Comparison of ENCODE assay signal across 8 cellular contexts in the genomic region with DNA sequence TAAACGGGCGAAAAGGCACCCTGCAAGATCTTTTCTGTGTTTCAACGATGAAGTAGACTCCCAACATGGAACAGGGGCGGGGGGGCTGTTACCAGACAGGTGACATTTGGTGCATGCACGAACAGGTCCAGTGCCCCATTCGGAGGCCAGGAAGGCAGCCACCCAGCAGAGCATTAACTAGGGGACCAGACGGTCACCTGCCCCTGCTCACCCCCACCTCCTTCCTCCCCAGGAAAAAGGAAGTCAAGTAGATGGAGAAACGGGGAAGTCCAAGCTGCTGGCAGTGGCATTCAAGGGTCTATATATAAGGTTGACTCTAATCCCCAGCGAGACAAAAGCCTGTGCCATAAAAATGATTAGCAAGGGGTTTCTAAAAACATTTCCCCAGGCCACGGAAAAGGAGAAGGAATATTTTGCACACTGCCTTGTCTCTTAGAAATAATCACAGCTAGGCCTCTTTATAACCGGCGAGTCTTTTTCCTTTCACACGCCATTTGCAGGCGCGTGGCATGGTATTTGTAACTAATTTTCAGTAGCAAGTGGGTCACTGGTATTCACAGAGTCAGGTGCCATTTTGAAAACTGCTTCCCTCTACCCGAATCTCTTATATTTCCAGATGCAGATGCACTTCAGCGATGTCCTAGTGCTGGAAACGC. TPM values are rescaled to one million over a fixed set of nuclear protein-coding genes. Genes with fewer than 3 reads are reported as not detected.
DNase-seq lines count a peak whose midpoint lies in the region; ATAC-seq, FAIRE-seq and TF ChIP-seq lines count a peak whose summit lies in the region.

No MANE protein-coding gene starts in this region.

- H2AFZ ChIP-seq in OCI-LY7 (ENCODE audit: low read length) = peak overlapping the region; percentile 55; the same call in 1 of the 2 replicates

- no peaks in the 10 kb centered on the region for H3K9me3 ChIP-seq in OCI-LY7 (ENCODE audit: low read length)
- no peaks in the 10 kb centered on the region for H3K9me3 ChIP-seq in body of pancreas
- H3K9me3 ChIP-seq in muscle layer of duodenum (ENCODE audit: control insufficient read depth in 1 of 2, low read length in 2 of 2) = no peaks in the 10 kb centered on the region

- FAIRE-seq in GM12891 (lab: Jason Lieb, UNC) = peak; percentile 84

- intact Hi-C loops in OCI-LY7 (cut with micrococcal nuclease; ENCODE audit: unreplicated experiment) (loop anchor here (1.0 to 5.0 kb wide), 3 partner anchors 17 to 759 kb away; partner anchors contain the start of genes OFD1 and TRAPPC2), body of pancreas (cut with DNase I) (no loop called here)

- peaks cover 37% of the 10 kb centered on the region for H3K79me2 ChIP-seq in OCI-LY7 (ENCODE audit: insufficient read depth, low read depth, low read length)

- CTCF ChIA-PET in OCI-LY7 (lab: Charles Lee; ENCODE audit: unreplicated experiment) = no interaction called here

- H3K27ac ChIP-seq in OCI-LY7 (ENCODE audit: low read depth, low read length, poor library complexity, severe bottlenecking) = peak overlapping the region; percentile 90
- H3K27ac ChIP-seq in body of pancreas = peak overlapping the region; percentile 88 to 97 (median 93)
- peak overlapping the region; percentile 97 for H3K27ac ChIP-seq in muscle layer of duodenum (ENCODE audit: low read length)

- DNase-seq in GM12891 (ENCODE audit: insufficient read length, low spot score) (no peak), OCI-LY7 (ENCODE audit: low spot score) (peak; percentile 63), body of pancreas (peak in 2 of 4 donors; percentile 31 to 34), NCI-H1417 treated with DMSO at 0.1 percent for 48 hours (lab: John Stamatoyannopoulos, UW) (no peak)

- H3K36me3 ChIP-seq in OCI-LY7 (ENCODE audit: insufficient read depth, low read length) (peaks cover 29% of the 10 kb centered on the region), body of pancreas (replicated peaks in 1 of 2; ENCODE audit: insufficient read depth in 1 of 2, low read depth in 2 of 2) (no peaks in the 10 kb centered on the region), muscle layer of duodenum (ENCODE audit: control insufficient read depth in 1 of 2, insufficient read depth in 2 of 2, low read length in 2 of 2) (no peaks in the 10 kb centered on the region)

- H3K27me3 ChIP-seq in body of pancreas (no peaks in the 10 kb centered on the region), muscle layer of duodenum (ENCODE audit: low read depth, low read length) (no peaks in the 10 kb centered on the region)

- TF ChIP-seq POLR2A in GM12891 (IDR thresholded peaks at IDR 0.05; ENCODE audit: low read depth, low read length) (peak; percentile 45; the same call in 1 of the 2 replicates), body of pancreas (IDR thresholded peaks at IDR 0.05) (peak in 1 of 3 donors; percentile 18)

- no TSS peak for BruUV-seq in OCI-LY7 (replicated peaks; lab: Mats Ljungman, UMichigan)

- H3K4me3 ChIP-seq in OCI-LY7 (ENCODE audit: low read depth, low read length, poor library complexity, severe bottlenecking) (peak overlapping the region; percentile 99), body of pancreas (no peak overlapping the region), muscle layer of duodenum (ENCODE audit: low read depth in 1 of 2, low read length in 2 of 2) (peak overlapping the region; percentile 81 to 89)

- WGBS in body of pancreas, 2 donors = 46 to 68% methylated on average over 14 to 17 of the region's 18 CpGs

- no peaks in the 10 kb centered on the region for H4K20me1 ChIP-seq in OCI-LY7 (ENCODE audit: insufficient read depth, low read length)

- TF ChIP-seq CTCF in OCI-LY7 (conservative IDR thresholded peaks at IDR 0.05; ENCODE audit: low read length) (no peak), body of pancreas (IDR thresholded peaks at IDR 0.05) (no peak)

- ATAC-seq in body of pancreas (no peak), GM21360 (IDR thresholded peaks at IDR 0.05; ENCODE audit: unreplicated experiment) (no peak), HG03159 (IDR thresholded peaks at IDR 0.05; ENCODE audit: unreplicated experiment) (no peak), GM18909 (IDR thresholded peaks at IDR 0.05; ENCODE audit: poor library complexity, unreplicated experiment) (no peak)

- POLR2A ChIA-PET in OCI-LY7 (lab: Charles Lee) = interaction anchor here (0.8 to 9.9 kb wide), 11 partner anchors 16 to 113 kb away, joined by 3 to 148 read pairs (median 8); no protein-coding TSS in a partner anchor

- H3K9me2 ChIP-seq in OCI-LY7 (ENCODE audit: insufficient read depth, low read length) = no peaks in the 10 kb centered on the region

- peak overlapping the region; percentile 93 for H3K4me2 ChIP-seq in OCI-LY7 (ENCODE audit: low read length)

- H3K4me1 ChIP-seq in OCI-LY7 (ENCODE audit: insufficient read depth, low read length, poor library complexity, severe bottlenecking) (peaks cover 58% of the 10 kb centered on the region), body of pancreas (peaks cover 30% of the 10 kb centered on the region), muscle layer of duodenum (ENCODE audit: control insufficient read depth in 1 of 2, insufficient read depth in 2 of 2, low read length in 2 of 2) (peaks cover 4 to 5% of the 10 kb centered on the region in 2 donors)

TF ChIP-seq in GM12891, 5 proteins besides CTCF, POLR2A, EP300 and RAD21:
- TF ChIP-seq SPI1 (IDR thresholded peaks at IDR 0.05; ENCODE audit: low read depth, low read length) (peak; percentile 55), POLR2AphosphoS5 (IDR thresholded peaks at IDR 0.05; ENCODE audit: low read depth, low read length) (no peak)

RNA-seq across cellular contexts. Expression of gene TMSB4X, which starts 1.2 kb away (rescaled TPM):
- polyA plus RNA-seq in GM12891 (2012; ENCODE audit: low read depth, missing spikeins) = 22,419 TPM
- 1,355 and 1,476 TPM in 2 replicates for total RNA-seq in OCI-LY7 (2014; rRNA removed; shearing (Covaris generic))
- total RNA-seq in OCI-LY7 (2022) (1,524 and 1,540 TPM in 2 replicates), body of pancreas (1,000 to 10,000 TPM; 1,104 to 1,472 TPM)

Comparison
In these comparisons a context has a peak if more than half of its experiments do, and no peak if none do; other contexts are left out.
1. H3K4me3 ChIP-seq: peak in OCI-LY7 (single experiment) and muscle layer of duodenum (2 of 2); none in body of pancreas (0 of 2).
2. Peak in every context shown above with its lines, with median percentiles within 50 percentile points of each other: H3K27ac ChIP-seq.